8 cellular contexts compared by ENCODE assay signal in the genomic region with DNA sequence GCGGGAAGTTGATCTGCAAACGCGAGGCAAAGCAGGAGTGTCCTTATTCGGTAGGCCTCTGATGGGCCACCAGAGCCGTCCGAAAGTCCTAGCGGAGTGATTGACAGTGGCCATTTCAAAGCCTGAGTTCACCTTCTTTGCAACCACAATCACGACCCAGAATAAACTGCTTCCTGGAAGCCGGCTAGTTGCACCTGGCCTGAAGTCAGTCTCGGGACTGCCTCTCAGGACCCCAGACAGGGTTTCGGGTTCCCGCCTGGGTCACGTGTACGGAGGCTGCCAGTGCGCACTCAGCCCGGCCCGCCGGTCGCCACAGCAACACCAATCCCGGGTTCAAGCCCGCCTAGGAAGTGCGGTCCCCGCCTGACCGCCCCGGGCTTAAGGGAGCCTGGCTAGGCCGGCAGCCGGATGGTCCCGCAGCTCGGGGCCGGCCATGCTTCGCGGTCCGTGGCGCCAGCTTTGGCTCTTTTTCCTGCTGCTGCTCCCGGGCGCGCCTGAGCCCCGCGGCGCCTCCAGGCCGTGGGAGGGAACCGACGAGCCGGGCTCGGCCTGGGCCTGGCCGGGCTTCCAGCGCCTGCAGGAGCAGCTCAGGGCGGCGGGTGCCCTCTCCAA. TPM values are rescaled to one million over a fixed set of nuclear protein-coding genes. Genes with fewer than 3 reads are reported as not detected.
DNase-seq lines count a peak whose midpoint lies in the region; ATAC-seq and TF ChIP-seq lines count a peak whose summit lies in the region.

A gene with protein sequence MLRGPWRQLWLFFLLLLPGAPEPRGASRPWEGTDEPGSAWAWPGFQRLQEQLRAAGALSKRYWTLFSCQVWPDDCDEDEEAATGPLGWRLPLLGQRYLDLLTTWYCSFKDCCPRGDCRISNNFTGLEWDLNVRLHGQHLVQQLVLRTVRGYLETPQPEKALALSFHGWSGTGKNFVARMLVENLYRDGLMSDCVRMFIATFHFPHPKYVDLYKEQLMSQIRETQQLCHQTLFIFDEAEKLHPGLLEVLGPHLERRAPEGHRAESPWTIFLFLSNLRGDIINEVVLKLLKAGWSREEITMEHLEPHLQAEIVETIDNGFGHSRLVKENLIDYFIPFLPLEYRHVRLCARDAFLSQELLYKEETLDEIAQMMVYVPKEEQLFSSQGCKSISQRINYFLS (plus strand): TSS at position 375 of the 612 bp plus-strand sequence. CDS start 59 bp downstream, at position 434.

- H3K4me3 ChIP-seq in ascending aorta: peak within 1 kb of the TSS; percentile 74 to 84
- peak within 1 kb of the TSS; percentile 93 to 94 for H3K4me3 ChIP-seq in vagina

- ATAC-seq in GM18498 (IDR thresholded peaks at IDR 0.05; ENCODE audit: unreplicated experiment) (peak; percentile 91), HG02852 (IDR thresholded peaks at IDR 0.05; ENCODE audit: unreplicated experiment) (peak; percentile 86)

- H3K27me3 ChIP-seq in ascending aorta (no peaks in the 10 kb centered on the region), vagina (no peaks in the 10 kb centered on the region)

- intact Hi-C loops in T-helper 2 cell treated with Interferon-gamma antibody and Interleukin-4, amounts not matched to agents 100 ng/mL and 5 ng/mL, for 36 hours (cut with micrococcal nuclease): loop anchor here (1.0 to 2.0 kb wide), 6 partner anchors 45 to 733 kb away; a partner anchor contains a TSS
- intact Hi-C loops in ascending aorta (cut with DNase I) (loop anchor here (1.0 to 10.0 kb wide), 5 partner anchors 39 to 803 kb away; a partner anchor contains a TSS), vagina (cut with DNase I) (loop anchor here (2.0 kb wide), 1 partner anchor 287 kb away; no protein-coding TSS in a partner anchor)

- TF ChIP-seq CTCF in ascending aorta (IDR thresholded peaks at IDR 0.05): peak in 1 of 3 experiments; percentile 2
- peak in 1 of 3 experiments; percentile 10 for TF ChIP-seq CTCF in vagina (IDR thresholded peaks at IDR 0.05)

- DNase-seq in NCI-H146 treated with DMSO at 0.1 percent for 48 hours (lab: John Stamatoyannopoulos, UW; ENCODE audit: unreplicated experiment) (peak; percentile 75), ascending aorta (ENCODE audit: low spot score in 2 of 2) (peak; percentile 76 to 95), hepatic stellate cell (ENCODE audit: low spot score) (peak; percentile 88), putamen (ENCODE audit: low spot score) (peak; percentile 87), vagina (ENCODE audit: extremely low spot score in 2 of 2) (peak in 1 of 2 donors; percentile 96)

- no peaks in the 10 kb centered on the region for H3K9me3 ChIP-seq in ascending aorta
- H3K9me3 ChIP-seq in vagina: no peaks in the 10 kb centered on the region

- TF ChIP-seq POLR2A in vagina (IDR thresholded peaks at IDR 0.05): peak in 1 of 2 donors; percentile 60

- H3K36me3 ChIP-seq in ascending aorta: peaks cover 0 to 7% of the 10 kb centered on the region in 2 donors
- no peaks in the 10 kb centered on the region for H3K36me3 ChIP-seq in vagina

- peak within 1 kb of the TSS; percentile 83 to 85 for H3K27ac ChIP-seq in ascending aorta
- peak within 1 kb of the TSS; percentile 83 for H3K27ac ChIP-seq in vagina

- H3K4me1 ChIP-seq in ascending aorta (peaks cover 0 to 11% of the 10 kb centered on the region in 2 donors), vagina (peaks cover 27% of the 10 kb centered on the region)

RNA-seq across cellular contexts. Expression of the gene that starts here (rescaled TPM):
- total RNA-seq in T-helper 2 cell treated with Interferon-gamma antibody and Interleukin-4, amounts not matched to agents 100 ng/mL and 5 ng/mL, for 36 hours: 44.4 and 45.4 TPM in 2 replicates
- 109 TPM for total RNA-seq in ascending aorta
- total RNA-seq in vagina: 20.4 TPM
